Comparison of ENCODE assay signal across 16 cellular contexts in the genomic region with DNA sequence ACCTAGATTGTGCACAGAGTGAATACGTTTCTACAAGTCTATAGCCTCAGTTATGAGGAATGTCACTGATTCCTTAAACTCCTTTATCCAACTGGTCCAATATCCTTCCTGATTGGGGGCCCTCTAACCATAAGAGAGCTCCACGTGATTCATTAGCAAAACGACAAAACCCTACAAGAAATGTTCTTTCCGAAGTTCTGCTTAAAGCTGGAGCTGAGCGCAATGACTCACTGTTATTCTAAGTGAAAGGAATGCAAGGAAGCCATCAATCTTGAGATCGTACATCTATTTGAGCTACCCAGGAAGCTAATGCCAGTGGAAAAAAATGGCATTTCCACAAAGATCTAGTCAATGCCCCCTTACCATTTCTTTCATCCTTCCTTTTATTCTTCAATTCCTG.
DNase-seq lines count a peak whose midpoint lies in the region; ATAC-seq and TF ChIP-seq lines count a peak whose summit lies in the region.
"Had no signal": no experiment of that assay in that cellular context is flagged by ENCODE, and none has a peak within 500 bp of the region (broad histone marks: within the 10 kb centered on the region; RNA-seq: fewer than 3 reads in every experiment).

No MANE protein-coding gene starts in this region.

- POLR2A ChIA-PET in AG04450 (lab: Yijun Ruan, JAX), result no interaction called here

- no peak for ATAC-seq in HG02938 (IDR thresholded peaks at IDR 0.05; ENCODE audit: unreplicated experiment)
- no peak for ATAC-seq in HG03439 (IDR thresholded peaks at IDR 0.05; ENCODE audit: unreplicated experiment)
- ATAC-seq: heart right ventricle, right lobe of liver had no signal

- no peak for TF ChIP-seq CTCF in AG04450 (IDR thresholded peaks at IDR 0.05; ENCODE audit: low read depth, low read length)
- no peak for TF ChIP-seq CTCF in choroid plexus epithelial cell (conservative IDR thresholded peaks at IDR 0.05; ENCODE audit: low read depth, low read length)

- CTCF ChIA-PET in AG04450 (lab: Charles Lee), result no interaction called here

- peaks cover 3% of the 10 kb centered on the region for H3K9me3 ChIP-seq in AG04450 (ENCODE audit: control insufficient read depth, insufficient read depth, low read length)
- H3K9me3 ChIP-seq: heart right ventricle, right lobe of liver, transverse colon had no signal

- H3K27me3 ChIP-seq in AG04450 (ENCODE audit: control insufficient read depth, insufficient read depth, low read length), result no peaks in the 10 kb centered on the region
- H3K27me3 ChIP-seq: heart right ventricle, right lobe of liver, transverse colon had no signal

- H3K27ac ChIP-seq in AG04450 (ENCODE audit: low read depth, low read length), result no peak overlapping the region
- H3K27ac ChIP-seq: heart right ventricle, right lobe of liver, SK-N-MC, transverse colon had no signal

- DNase-seq in AG04450 (ENCODE audit: low read depth, low spot score) (peak; percentile 15), NCI-H226 (peak; percentile 84), choroid plexus epithelial cell (ENCODE audit: low read depth) (peak; percentile 89), left kidney (ENCODE audit: low read depth, low spot score) (peak; percentile 84), NCI-H345 (lab: John Stamatoyannopoulos, UW) (no peak)
- no peak for DNase-seq in activated naive CD4-positive, alpha-beta T cell (lab: John Stamatoyannopoulos, UW)
- DNase-seq: activated CD4-positive, CD25-positive, alpha-beta regulatory T cell; GDM1; heart right ventricle; NCI-H1417; NCI-H69; right lobe of liver; transverse colon had no signal

- H3K4me3 ChIP-seq in AG04450 (ENCODE audit: low read depth, low read length) (no peak overlapping the region), choroid plexus epithelial cell (ENCODE audit: low read depth, low read length) (no peak overlapping the region)
- H3K4me3 ChIP-seq: heart right ventricle, right lobe of liver, SK-N-MC, transverse colon had no signal

Comparison
In these comparisons a context has a peak if more than half of its experiments do, and no peak if none do; other contexts are left out.
1. DNase-seq: peak in AG04450 (single experiment), NCI-H226 (single experiment), choroid plexus epithelial cell (single experiment) and left kidney (single experiment); none in activated naive CD4-positive, alpha-beta T cell (0 of 4) and NCI-H345 (single experiment).